ENCODE assay signal across 29 cellular contexts in the genomic region with DNA sequence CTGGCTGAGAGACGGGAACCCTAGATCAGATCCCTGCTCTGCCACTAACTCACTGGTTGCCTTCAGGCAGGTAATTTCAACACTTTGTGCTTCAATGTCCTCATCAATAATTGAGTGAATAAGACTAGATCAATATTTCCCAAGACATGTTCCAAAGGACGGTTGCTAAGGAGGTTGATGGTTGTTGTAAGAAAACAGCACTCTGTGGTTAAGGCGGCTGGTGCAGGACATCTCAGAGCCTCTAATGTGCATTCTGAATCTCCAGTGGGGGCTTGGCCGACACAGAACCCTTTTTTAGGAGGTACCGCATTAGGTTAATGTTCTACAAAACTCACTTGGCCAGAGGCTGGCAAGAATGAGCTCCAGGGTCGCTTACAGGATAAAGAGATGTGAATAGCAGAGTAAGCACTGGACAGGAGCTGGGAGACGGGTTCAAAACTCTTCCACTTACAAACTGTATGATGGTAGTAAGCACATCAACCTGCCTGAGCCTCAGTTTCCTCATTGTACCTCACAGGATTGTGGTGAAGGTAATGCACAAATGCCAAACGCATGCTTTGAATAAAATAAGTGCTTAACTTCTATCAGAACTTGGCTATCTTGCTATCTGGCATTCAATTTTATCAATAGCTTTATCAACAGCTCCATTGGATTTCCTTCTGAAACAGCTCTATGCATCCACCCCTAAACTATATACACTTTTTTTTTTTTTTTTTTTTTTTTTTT.
"Had no signal": no experiment of that assay in that cellular context is flagged by ENCODE, and none has a peak within 500 bp of the region (broad histone marks: within the 10 kb centered on the region; RNA-seq: fewer than 3 reads in every experiment).

No MANE protein-coding gene starts in this region.

- H3K4me1 Mint-ChIP-seq: activated CD4-positive, alpha-beta T cell treated with anti-CD3 and anti-CD28 coated beads for 36 hours; stimulated activated memory B cell treated with anti-CD40 and anti-IgM and Interleukin-4, amounts not matched to agents 10 μg/mL and 1 μg/mL and 100 μg/mL, for 72 hours; T-cell had no signal

- ATAC-seq: activated CD4-positive, alpha-beta T cell treated with anti-CD3 and anti-CD28 coated beads for 36 hours; activated T-cell treated with anti-CD3 and anti-CD28 coated beads, Interleukin-2, amount 50 U/mL, for 72 hours; effector memory CD8-positive, alpha-beta T cell; gastroesophageal sphincter; right cardiac atrium; stimulated activated memory B cell treated with anti-CD40 and anti-IgM and Interleukin-4, amounts not matched to agents 10 μg/mL and 1 μg/mL and 100 μg/mL, for 72 hours; T-cell had no signal

- H3K27ac ChIP-seq: cardiac muscle cell, coronary artery, gastroesophageal sphincter, neutrophil, stomach had no signal

- H3K36me3 Mint-ChIP-seq: activated naive CD8-positive, alpha-beta T cell; brain; stimulated activated memory B cell treated with anti-CD40 and anti-IgM and Interleukin-4, amounts not matched to agents 10 μg/mL and 1 μg/mL and 100 μg/mL, for 72 hours; T-cell had no signal

- H3K4me3 ChIP-seq: cardiac muscle cell, coronary artery, gastroesophageal sphincter, stomach, thyroid gland had no signal

- H3K27me3 ChIP-seq: cardiac muscle cell, gastroesophageal sphincter, neutrophil, stomach, thyroid gland had no signal

- H3K36me3 ChIP-seq: cardiac muscle cell, gastroesophageal sphincter, neutrophil, stomach, thyroid gland had no signal

- H3K9me3 ChIP-seq: gastroesophageal sphincter, neutrophil, stomach, thyroid gland had no signal

- H3K9me3 Mint-ChIP-seq: activated T-cell treated with anti-CD3 and anti-CD28 coated beads, Interleukin-2, amount 50 U/mL, for 72 hours; effector memory CD8-positive, alpha-beta T cell; nephron progenitor cell; stimulated activated memory B cell treated with anti-CD40 and anti-IgM and Interleukin-4, amounts not matched to agents 10 μg/mL and 1 μg/mL and 100 μg/mL, for 72 hours; T-cell; T-helper 2 cell treated with Interferon-gamma antibody and Interleukin-4, amounts not matched to agents 5 μg/mL and 100 μg/mL, for 36 hours had no signal

- DNase-seq: activated CD4-positive, alpha-beta T cell treated with anti-CD3 and anti-CD28 coated beads for 36 hours; activated CD4-positive, alpha-beta T cell treated with anti-CD3 and anti-CD28 coated beads, Interleukin-2, amount 50 U/mL, for 4 hours; activated CD4-positive, CD25-positive, alpha-beta regulatory T cell; activated naive CD4-positive, alpha-beta T cell treated with Interleukin-2 at 50 U/mL for 16 hours; activated T-cell treated with anti-CD3 and anti-CD28 coated beads for 4 hours; activated T-cell treated with anti-CD3 and anti-CD28 coated beads, Interleukin-2, amount 50 U/mL, for 72 hours; aorta; effector memory CD8-positive, alpha-beta T cell; head of caudate nucleus; hypothalamus; mammary epithelial cell; nephron progenitor cell; right cardiac atrium; stimulated activated CD4-positive, alpha-beta T cell treated with anti-CD3 and anti-CD28 coated beads, Interleukin-12 subunit alpha, Interleukin-12 subunit beta, amount 100 ng/mL, for 4 hours; stimulated activated CD4-positive, alpha-beta T cell treated with anti-CD3 and anti-CD28 coated beads, Interleukin-4, amount 100 ng/mL, for 4 hours; stimulated activated CD8-positive, alpha-beta memory T cell treated with anti-CD3 and anti-CD28 coated beads, Interleukin-4, amount 100 ng/mL, for 48 hours; stomach; T-cell had no signal

- H3K27ac Mint-ChIP-seq: activated CD4-positive, alpha-beta T cell treated with anti-CD3 and anti-CD28 coated beads for 36 hours; activated naive CD8-positive, alpha-beta T cell; activated T-cell treated with anti-CD3 and anti-CD28 coated beads, Interleukin-2, amount 50 U/mL, for 72 hours; effector memory CD8-positive, alpha-beta T cell; nephron progenitor cell; stimulated activated memory B cell treated with anti-CD40 and anti-IgM and Interleukin-4, amounts not matched to agents 10 μg/mL and 1 μg/mL and 100 μg/mL, for 72 hours; T-cell; T-helper 2 cell treated with Interferon-gamma antibody and Interleukin-4, amounts not matched to agents 5 μg/mL and 100 μg/mL, for 36 hours had no signal

- FAIRE-seq: endothelial cell of umbilical vein, urothelium cell line had no signal

- H3K27me3 Mint-ChIP-seq: activated CD4-positive, alpha-beta T cell treated with anti-CD3 and anti-CD28 coated beads for 36 hours; activated naive CD8-positive, alpha-beta T cell had no signal

- H3K4me1 ChIP-seq: gastroesophageal sphincter, stomach had no signal

- H3K4me3 Mint-ChIP-seq: activated CD4-positive, alpha-beta T cell treated with anti-CD3 and anti-CD28 coated beads for 36 hours; activated naive CD8-positive, alpha-beta T cell; activated T-cell treated with anti-CD3 and anti-CD28 coated beads, Interleukin-2, amount 50 U/mL, for 72 hours; brain; effector memory CD8-positive, alpha-beta T cell; nephron progenitor cell; stimulated activated memory B cell treated with anti-CD40 and anti-IgM and Interleukin-4, amounts not matched to agents 10 μg/mL and 1 μg/mL and 100 μg/mL, for 72 hours; T-cell; T-helper 2 cell treated with Interferon-gamma antibody and Interleukin-4, amounts not matched to agents 5 μg/mL and 100 μg/mL, for 36 hours had no signal
